31 cellular contexts compared by ENCODE assay signal in genomic region chr9:127633216-127633615, GRCh38. TPM values are rescaled to one million over a fixed set of nuclear protein-coding genes. Genes with fewer than 3 reads are reported as not detected.
DNase-seq lines count a peak whose midpoint lies in the region; ATAC-seq, FAIRE-seq and TF ChIP-seq lines count a peak whose summit lies in the region.
"Had no signal": no experiment of that assay in that cellular context is flagged by ENCODE, and none has a peak within 500 bp of the region (broad histone marks: within the 10 kb centered on the region; RNA-seq: fewer than 3 reads in every experiment).

No MANE protein-coding gene starts in this region.

- H3K27me3 Mint-ChIP-seq in mesothelial cell of epicardium (ENCODE audit: low read depth) (no peaks in the 10 kb centered on the region), type B pancreatic cell (no peaks in the 10 kb centered on the region)
- H3K27me3 Mint-ChIP-seq: activated CD4-positive, alpha-beta memory T cell treated with anti-CD3 and anti-CD28 coated beads, Interleukin-2, amount 10 ng/mL, durations not matched to agents 7 days and 5 days had no signal

- H3K4me3 Mint-ChIP-seq in mesothelial cell of epicardium (no peak overlapping the region), type B pancreatic cell (no peak overlapping the region)
- H3K4me3 Mint-ChIP-seq: activated CD4-positive, alpha-beta memory T cell treated with anti-CD3 and anti-CD28 coated beads, Interleukin-2, amount 10 ng/mL, durations not matched to agents 7 days and 5 days; CD14-positive monocyte; memory B cell had no signal

- FAIRE-seq in GM12891 (lab: Jason Lieb, UNC) = no peak
- FAIRE-seq: bronchial epithelial cell, colon, kidney had no signal

- TF ChIP-seq EP300 in esophagus muscularis mucosa (IDR thresholded peaks at IDR 0.05) = no peak

- peak overlapping the region; percentile 30 to 77 (median 57) for H3K27ac ChIP-seq in heart left ventricle
- peak overlapping the region; percentile 18 to 57 (median 40) for H3K27ac ChIP-seq in esophagus muscularis mucosa (replicated peaks in 1 of 4)
- H3K27ac ChIP-seq: prostate gland had no signal

- TF ChIP-seq POLR2A in heart left ventricle (IDR thresholded peaks at IDR 0.05) = no peak
- TF ChIP-seq POLR2A in esophagus muscularis mucosa (IDR thresholded peaks at IDR 0.05; ENCODE audit: low read depth) = no peak
- no peak for TF ChIP-seq POLR2A in GM12891 (IDR thresholded peaks at IDR 0.05; ENCODE audit: low read depth, low read length)

- H3K4me1 ChIP-seq in heart left ventricle (peaks cover 7 to 81% (median 51%) of the 10 kb centered on the region in 12 donors), esophagus muscularis mucosa (peaks cover 25 to 40% (median 34%) of the 10 kb centered on the region in 4 donors)
- H3K4me1 ChIP-seq: prostate gland had no signal

- H3K27me3 ChIP-seq in heart left ventricle = no peaks in the 10 kb centered on the region
- H3K27me3 ChIP-seq in esophagus muscularis mucosa = no peaks in the 10 kb centered on the region
- H3K27me3 ChIP-seq: sigmoid colon had no signal

- H3K4me1 Mint-ChIP-seq in mesothelial cell of epicardium = peaks cover 47% of the 10 kb centered on the region
- H3K4me1 Mint-ChIP-seq in type B pancreatic cell (ENCODE audit: unreplicated experiment) = peaks cover 42% of the 10 kb centered on the region
- H3K4me1 Mint-ChIP-seq: memory B cell had no signal

- H3K9me3 Mint-ChIP-seq in mesothelial cell of epicardium (no peaks in the 10 kb centered on the region), type B pancreatic cell (no peaks in the 10 kb centered on the region)
- H3K9me3 Mint-ChIP-seq: activated CD4-positive, alpha-beta memory T cell treated with anti-CD3 and anti-CD28 coated beads, Interleukin-2, amount 10 ng/mL, durations not matched to agents 7 days and 5 days; memory B cell had no signal

- no peak for TF ChIP-seq CTCF in heart left ventricle (IDR thresholded peaks at IDR 0.05)
- TF ChIP-seq CTCF in esophagus muscularis mucosa (IDR thresholded peaks at IDR 0.05) = no peak
- TF ChIP-seq CTCF in mesothelial cell of epicardium (IDR thresholded peaks at IDR 0.05; ENCODE audit: unreplicated experiment) = no peak
- no peak for TF ChIP-seq CTCF in type B pancreatic cell (conservative IDR thresholded peaks at IDR 0.05)

- no peaks in the 10 kb centered on the region for H3K9me3 ChIP-seq in heart left ventricle
- no peaks in the 10 kb centered on the region for H3K9me3 ChIP-seq in esophagus muscularis mucosa
- H3K9me3 ChIP-seq: Caco-2, prostate gland, sigmoid colon had no signal

- intact Hi-C loops in heart left ventricle (cut with DNase I) (no loop called here), left ventricle myocardium superior (cut with micrococcal nuclease) (no loop called here), esophagus muscularis mucosa (cut with DNase I) (no loop called here)

- H3K4me3 ChIP-seq in heart left ventricle (no peak overlapping the region), esophagus muscularis mucosa (no peak overlapping the region)
- H3K4me3 ChIP-seq: prostate gland, sigmoid colon had no signal

- H3K36me3 ChIP-seq in heart left ventricle (no peaks in the 10 kb centered on the region), esophagus muscularis mucosa (no peaks in the 10 kb centered on the region)
- H3K36me3 ChIP-seq: prostate gland, sigmoid colon had no signal

- peaks cover 10% of the 10 kb centered on the region for H3K36me3 Mint-ChIP-seq in mesothelial cell of epicardium
- no peaks in the 10 kb centered on the region for H3K36me3 Mint-ChIP-seq in type B pancreatic cell
- H3K36me3 Mint-ChIP-seq: CD14-positive monocyte, memory B cell had no signal

- ATAC-seq in heart left ventricle = no peak
- no peak for ATAC-seq in left ventricle myocardium superior
- no peak for ATAC-seq in HG03521 (IDR thresholded peaks at IDR 0.05; ENCODE audit: unreplicated experiment)
- ATAC-seq: HCT116 had no signal

- peak overlapping the region; percentile 52 for H3K27ac Mint-ChIP-seq in mesothelial cell of epicardium
- H3K27ac Mint-ChIP-seq in type B pancreatic cell = peak overlapping the region; percentile 3
- H3K27ac Mint-ChIP-seq: activated CD4-positive, alpha-beta memory T cell treated with anti-CD3 and anti-CD28 coated beads, Interleukin-2, amount 10 ng/mL, durations not matched to agents 7 days and 5 days; memory B cell had no signal

- whole genome bisulfite sequencing in heart left ventricle, 4 donors = 73 to 77% (median 75%) methylated on average over 8 of the region's 8 CpGs
- 76% methylated on average over 5 of the region's 8 CpGs for WGBS in esophagus muscularis mucosa

- no peak for DNase-seq in heart left ventricle
- DNase-seq in left ventricle myocardium superior = no peak
- DNase-seq in esophagus muscularis mucosa (ENCODE audit: extremely low spot score) = no peak
- no peak for DNase-seq in mesothelial cell of epicardium (ENCODE audit: low spot score in 2 of 2, unreplicated experiment in 2 of 2)
- no peak for DNase-seq in type B pancreatic cell (ENCODE audit: extremely low spot score, unreplicated experiment)
- no peak for DNase-seq in amniotic stem cell (lab: John Stamatoyannopoulos, UW)
- no peak for DNase-seq in GM12891 (ENCODE audit: insufficient read length, low spot score)
- DNase-seq: 8988T; activated CD4-positive, alpha-beta memory T cell treated with anti-CD3 and anti-CD28 coated beads, Interleukin-2, amount 10 ng/mL, durations not matched to agents 7 days and 5 days; activated CD4-positive, CD25-positive, alpha-beta regulatory T cell treated with anti-CD3 and anti-CD28 coated beads, Interleukin-2, amount 50 U/mL, for 72 hours; activated CD8-positive, alpha-beta memory T cell treated with anti-CD3 and anti-CD28 coated beads, Interleukin-2, amount 50 U/mL, for 4 hours; activated naive CD4-positive, alpha-beta T cell treated with Interleukin-2 at 50 U/mL for 16 hours; Caco-2; head of caudate nucleus; Kasumi-1; kidney; NCI-H1436; NCI-H2081 treated with DMSO at 0.1 percent for 48 hours; NCI-H2227 treated with DMSO at 0.1 percent for 48 hours; NCI-H748 treated with DMSO at 0.1 percent for 48 hours; SHP77 treated with DMSO at 0.1 percent for 48 hours; sigmoid colon; stimulated activated CD4-positive, alpha-beta T cell treated with anti-CD3 and anti-CD28 coated beads, Interleukin-4, amount 100 ng/mL, for 4 hours; T-helper 2 cell had no signal

TF ChIP-seq in GM12891, 5 proteins besides CTCF, POLR2A, EP300 and RAD21:
- no peak for TF ChIP-seq POU2F2 (IDR thresholded peaks at IDR 0.05; ENCODE audit: low read depth, low read length)
- TF ChIP-seq POLR2AphosphoS5 (IDR thresholded peaks at IDR 0.05; ENCODE audit: low read depth, low read length) = no peak
- no peak for TF ChIP-seq SPI1 (IDR thresholded peaks at IDR 0.05; ENCODE audit: low read depth, low read length)
- no peak for TF ChIP-seq TAF1 (IDR thresholded peaks at IDR 0.05; ENCODE audit: low read depth, low read length)
- TF ChIP-seq PAX5 (IDR thresholded peaks at IDR 0.05; ENCODE audit: insufficient read depth, low read length, severe bottlenecking) = no peak

RNA-seq across cellular contexts. Expression of gene STXBP1, which starts 21.1 kb away (rescaled TPM):
- total RNA-seq in heart left ventricle = 100 to 1,000 TPM in 1 of 9 donors, 10 to 100 TPM in 8; 35.9 to 102 (median 50.2) TPM
- 10 to 100 TPM; 14.0 to 23.7 TPM for polyA plus RNA-seq in heart left ventricle
- total RNA-seq in left ventricle myocardium superior = 49.4 TPM
- 10 to 100 TPM; 17.2 to 34.0 (median 19.8) TPM for total RNA-seq in esophagus muscularis mucosa
- total RNA-seq in mesothelial cell of epicardium = 94.9 to 112 TPM (median 105 TPM) in 3 replicates
- total RNA-seq in type B pancreatic cell (ENCODE audit: low replicate concordance) = 43.1 and 48.8 TPM in 2 replicates
- 0.59 TPM for polyA plus RNA-seq in GM12891 (2012; ENCODE audit: low read depth, missing spikeins)
